1 cellular context compared by ENCODE assay signal in the genomic region with DNA sequence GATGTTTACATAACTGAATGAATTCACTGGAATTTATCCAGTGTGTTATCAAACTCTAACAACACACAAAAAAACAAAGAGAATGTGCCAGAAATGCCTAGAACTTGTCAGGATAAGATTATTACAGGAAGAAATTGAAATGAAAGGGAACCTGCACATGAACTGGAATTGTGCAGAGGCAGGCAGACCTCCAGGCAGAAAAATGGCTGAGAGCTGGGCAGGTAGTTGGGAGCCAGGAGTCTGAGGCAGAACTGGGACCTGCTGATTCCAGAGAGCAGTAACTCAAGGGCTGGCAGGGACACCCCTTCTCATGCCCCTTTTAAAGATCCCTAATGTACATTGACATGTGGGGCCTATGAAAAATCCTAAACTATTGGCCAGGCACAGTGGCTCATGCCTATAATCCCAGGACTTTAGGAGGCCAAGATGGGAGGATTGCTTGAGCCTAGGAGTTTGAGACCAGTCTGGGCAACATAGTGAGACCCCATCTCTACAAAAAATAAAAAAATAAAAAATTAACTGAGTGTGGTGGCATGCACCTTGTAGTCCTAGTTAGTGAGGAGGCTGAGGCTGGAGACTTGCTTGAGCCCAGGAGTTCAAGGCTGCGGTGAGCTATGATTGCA.
TF ChIP-seq lines count a peak whose summit lies in the region.

No MANE protein-coding gene starts in this region.

TF ChIP-seq in endothelial cell of umbilical vein, 7 proteins besides CTCF, POLR2A, EP300 and RAD21:
- no peak for TF ChIP-seq JUN (IDR thresholded peaks at IDR 0.05; ENCODE audit: borderline replicate concordance, insufficient read depth, insufficient read length, low read depth)
